ENCODE assay signal across 8 cellular contexts in the genomic region with DNA sequence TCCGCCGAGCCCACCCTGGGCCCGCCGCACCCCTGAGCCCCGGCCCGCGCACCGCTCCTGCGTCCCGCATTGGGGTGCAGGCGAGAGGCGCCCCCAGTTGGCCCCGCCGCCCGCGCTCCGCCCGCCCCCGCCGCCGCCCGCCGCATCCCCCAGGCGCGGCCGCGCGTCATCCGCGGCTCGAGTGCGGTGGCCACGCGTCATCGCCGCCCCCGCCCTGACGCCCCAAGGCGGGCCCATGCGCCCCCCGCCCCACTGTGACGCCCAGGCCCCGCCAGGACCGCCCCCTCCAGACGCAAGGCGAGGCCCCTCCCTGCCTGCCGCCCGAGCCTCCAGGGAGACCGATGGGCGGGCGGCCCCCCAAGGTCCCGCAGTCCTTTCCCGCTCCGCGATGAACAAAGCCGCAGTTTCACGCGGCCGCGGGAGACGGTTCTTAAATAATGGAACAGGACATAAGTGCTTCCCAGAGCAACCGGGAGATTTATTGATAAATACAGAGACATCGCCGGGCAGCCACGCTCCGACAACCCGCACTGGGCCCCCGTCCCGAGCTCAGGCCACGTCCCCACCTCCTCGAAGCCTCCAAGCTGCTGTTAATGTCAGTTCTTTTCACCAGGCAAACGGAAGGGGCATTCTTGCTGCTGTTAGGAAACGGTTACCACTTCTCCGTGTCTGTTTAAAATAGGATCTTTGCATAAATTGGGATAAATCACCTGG. TPM values are rescaled to one million over a fixed set of nuclear protein-coding genes. Genes with fewer than 3 reads are reported as not detected.
DNase-seq lines count a peak whose midpoint lies in the region; ATAC-seq and TF ChIP-seq lines count a peak whose summit lies in the region.

A gene with protein sequence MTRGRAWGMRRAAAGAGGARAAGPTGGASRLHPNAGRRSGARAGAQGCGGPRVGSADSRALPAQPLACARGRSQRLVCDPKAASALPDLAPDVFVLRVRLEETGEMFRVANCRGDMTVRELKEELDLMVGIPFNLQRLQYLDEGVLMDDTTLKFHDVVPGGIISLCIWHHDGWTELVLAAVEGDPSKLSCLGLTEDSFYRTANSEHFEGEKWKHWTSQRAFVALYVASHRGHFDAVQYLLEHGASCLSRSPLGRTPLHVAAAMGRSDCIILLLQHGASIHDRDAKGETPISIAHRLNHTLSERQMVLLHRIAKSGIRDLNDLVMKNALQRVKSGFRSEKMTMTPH (minus strand): TSS at position 170 of the 714 bp plus-strand sequence. CDS start 0 bp downstream, at position 170.

- POLR2A ChIA-PET in OCI-LY7 (lab: Charles Lee): no interaction called here

- H3K36me3 ChIP-seq in right atrium auricular region: no peaks in the 10 kb centered on the region
- peaks cover 0 to 19% (median 0%) of the 10 kb centered on the region in 9 donors for H3K36me3 ChIP-seq in heart right ventricle
- H3K36me3 ChIP-seq in OCI-LY7 (ENCODE audit: insufficient read depth, low read length): no peaks in the 10 kb centered on the region

- H3K27me3 ChIP-seq in right atrium auricular region (peaks cover 0 to 18% of the 10 kb centered on the region in 2 donors), heart right ventricle (peaks cover 10 to 66% (median 47%) of the 10 kb centered on the region in 7 donors)

- H2AFZ ChIP-seq in OCI-LY7 (ENCODE audit: low read length): no peak within 1 kb of the TSS

- CTCF ChIA-PET in OCI-LY7 (lab: Charles Lee; ENCODE audit: unreplicated experiment): no interaction called here

- intact Hi-C loops in Right ventricle myocardium superior (cut with DNase I) (no loop called here), heart right ventricle (cut with DNase I) (no loop called here), OCI-LY7 (cut with micrococcal nuclease; ENCODE audit: unreplicated experiment) (no loop called here)
- intact Hi-C loops in activated T-helper 2 cell treated with anti-CD3 and anti-CD28 coated beads, Interferon-gamma antibody, Interleukin-2, Interleukin-4, amounts not matched to agents 10 μg/mL and 5 μg/mL and 100 μg/mL, durations not matched to agents 14 hours and 24 hours and 36 hours (cut with micrococcal nuclease): no loop called here

- peak within 1 kb of the TSS; percentile 67 for H3K27ac Mint-ChIP-seq in activated T-helper 2 cell treated with anti-CD3 and anti-CD28 coated beads, Interferon-gamma antibody, Interleukin-2, Interleukin-4, amounts not matched to agents 10 μg/mL and 5 μg/mL and 100 μg/mL, durations not matched to agents 14 hours and 24 hours and 36 hours

- no peak within 1 kb of the TSS for H3K4me2 ChIP-seq in OCI-LY7 (ENCODE audit: low read length)

- no peaks in the 10 kb centered on the region for H3K79me2 ChIP-seq in OCI-LY7 (ENCODE audit: insufficient read depth, low read depth, low read length)

- no peaks in the 10 kb centered on the region for H3K9me3 ChIP-seq in right atrium auricular region
- no peaks in the 10 kb centered on the region for H3K9me3 ChIP-seq in heart right ventricle
- no peaks in the 10 kb centered on the region for H3K9me3 ChIP-seq in OCI-LY7 (ENCODE audit: low read length)

- H3K9me3 Mint-ChIP-seq in activated T-helper 2 cell treated with anti-CD3 and anti-CD28 coated beads, Interferon-gamma antibody, Interleukin-2, Interleukin-4, amounts not matched to agents 10 μg/mL and 5 μg/mL and 100 μg/mL, durations not matched to agents 14 hours and 24 hours and 36 hours: peaks cover 8% of the 10 kb centered on the region

- peak within 1 kb of the TSS; percentile 62 for H3K4me3 Mint-ChIP-seq in activated T-helper 2 cell treated with anti-CD3 and anti-CD28 coated beads, Interferon-gamma antibody, Interleukin-2, Interleukin-4, amounts not matched to agents 10 μg/mL and 5 μg/mL and 100 μg/mL, durations not matched to agents 14 hours and 24 hours and 36 hours (ENCODE audit: low read depth)

- H3K4me1 Mint-ChIP-seq in activated T-helper 2 cell treated with anti-CD3 and anti-CD28 coated beads, Interferon-gamma antibody, Interleukin-2, Interleukin-4, amounts not matched to agents 10 μg/mL and 5 μg/mL and 100 μg/mL, durations not matched to agents 14 hours and 24 hours and 36 hours (ENCODE audit: low read depth): peaks cover 33% of the 10 kb centered on the region

- no TSS peak for BruUV-seq in OCI-LY7 (replicated peaks; lab: Mats Ljungman, UMichigan)

- peaks cover 46% of the 10 kb centered on the region for H3K36me3 Mint-ChIP-seq in activated T-helper 2 cell treated with anti-CD3 and anti-CD28 coated beads, Interferon-gamma antibody, Interleukin-2, Interleukin-4, amounts not matched to agents 10 μg/mL and 5 μg/mL and 100 μg/mL, durations not matched to agents 14 hours and 24 hours and 36 hours (ENCODE audit: low read depth)

- DNase-seq in Right ventricle myocardium superior (no peak), right atrium auricular region (ENCODE audit: low spot score) (no peak), heart right ventricle (peak in 1 of 2 donors; percentile 20), NAMALWA (ENCODE audit: low spot score) (no peak), OCI-LY7 (ENCODE audit: low spot score) (no peak), ureter (ENCODE audit: low spot score) (no peak)
- DNase-seq in activated T-helper 2 cell treated with anti-CD3 and anti-CD28 coated beads, Interferon-gamma antibody, Interleukin-2, Interleukin-4, amounts not matched to agents 10 μg/mL and 5 μg/mL and 100 μg/mL, durations not matched to agents 14 hours and 24 hours and 36 hours (ENCODE audit: low spot score): no peak
- DNase-seq in stimulated activated CD4-positive, alpha-beta T cell treated with anti-CD3 and anti-CD28 coated beads, Interleukin-4, amount 100 ng/mL, for 4 hours: peak; percentile 36 to 59

- ATAC-seq in Right ventricle myocardium superior (ENCODE audit: poor library complexity) (peak; percentile 30), heart right ventricle (peak in 6 of 8 donors; percentile 23 to 76 (median 54))

- TF ChIP-seq CTCF in right atrium auricular region (IDR thresholded peaks at IDR 0.05) (no peak), heart right ventricle (IDR thresholded peaks at IDR 0.05) (no peak), OCI-LY7 (conservative IDR thresholded peaks at IDR 0.05; ENCODE audit: low read length) (no peak)

- no peaks in the 10 kb centered on the region for H3K9me2 ChIP-seq in OCI-LY7 (ENCODE audit: insufficient read depth, low read length)

- WGBS in heart right ventricle, 2 donors: 6 to 9% methylated on average over 59 to 73 of the region's 74 CpGs

- H3K4me3 ChIP-seq in right atrium auricular region: peak within 1 kb of the TSS in 1 of 2 donors; percentile 27
- H3K4me3 ChIP-seq in heart right ventricle: peak within 1 kb of the TSS in 4 of 10 donors; percentile 9 to 26 (median 24)
- H3K4me3 ChIP-seq in OCI-LY7 (ENCODE audit: low read depth, low read length, poor library complexity, severe bottlenecking): no peak within 1 kb of the TSS

- H3K4me1 ChIP-seq in right atrium auricular region (peaks cover 0 to 19% of the 10 kb centered on the region in 2 donors), heart right ventricle (peaks cover 0 to 9% (median 4%) of the 10 kb centered on the region in 9 donors), OCI-LY7 (ENCODE audit: insufficient read depth, low read length, poor library complexity, severe bottlenecking) (no peaks in the 10 kb centered on the region)

- H3K27ac ChIP-seq in right atrium auricular region (no peak within 1 kb of the TSS), heart right ventricle (no peak within 1 kb of the TSS), OCI-LY7 (ENCODE audit: low read depth, low read length, poor library complexity, severe bottlenecking) (no peak within 1 kb of the TSS)

- no peaks in the 10 kb centered on the region for H4K20me1 ChIP-seq in OCI-LY7 (ENCODE audit: insufficient read depth, low read length)

- peaks cover 38% of the 10 kb centered on the region for H3K27me3 Mint-ChIP-seq in activated T-helper 2 cell treated with anti-CD3 and anti-CD28 coated beads, Interferon-gamma antibody, Interleukin-2, Interleukin-4, amounts not matched to agents 10 μg/mL and 5 μg/mL and 100 μg/mL, durations not matched to agents 14 hours and 24 hours and 36 hours (ENCODE audit: low read depth)

RNA-seq across cellular contexts. Expression of the gene that starts here (rescaled TPM):
- total RNA-seq in Right ventricle myocardium superior (not detected), right atrium auricular region (not detected), heart right ventricle (not detected), OCI-LY7 (2022) (not detected in 2 replicates), ureter (not detected)
- total RNA-seq in activated T-helper 2 cell treated with anti-CD3 and anti-CD28 coated beads, Interferon-gamma antibody, Interleukin-2, Interleukin-4, amounts not matched to agents 10 μg/mL and 5 μg/mL and 100 μg/mL, durations not matched to agents 14 hours and 24 hours and 36 hours: not detected in 2 replicates
- not detected for polyA plus RNA-seq in heart right ventricle
- not detected in 2 replicates for total RNA-seq in OCI-LY7 (2014; rRNA removed; shearing (Covaris generic))

Comparison
In these comparisons a context has a peak if more than half of its experiments do, and no peak if none do; other contexts are left out.
1. Peak in ATAC-seq in Right ventricle myocardium superior; RNA of the gene not detected or under 1 TPM.
2. Peak in ATAC-seq in heart right ventricle; RNA of the gene not detected or under 1 TPM.
3. DNase-seq: peak in stimulated activated CD4-positive, alpha-beta T cell treated with anti-CD3 and anti-CD28 coated beads, Interleukin-4, amount 100 ng/mL, for 4 hours (2 of 2); none in Right ventricle myocardium superior (single experiment), right atrium auricular region (single experiment), activated T-helper 2 cell treated with anti-CD3 and anti-CD28 coated beads, Interferon-gamma antibody, Interleukin-2, Interleukin-4, amounts not matched to agents 10 μg/mL and 5 μg/mL and 100 μg/mL, durations not matched to agents 14 hours and 24 hours and 36 hours (single experiment), NAMALWA (single experiment), OCI-LY7 (single experiment) and ureter (single experiment).